Comparison of ENCODE assay signal across 8 cellular contexts in the genomic region with DNA sequence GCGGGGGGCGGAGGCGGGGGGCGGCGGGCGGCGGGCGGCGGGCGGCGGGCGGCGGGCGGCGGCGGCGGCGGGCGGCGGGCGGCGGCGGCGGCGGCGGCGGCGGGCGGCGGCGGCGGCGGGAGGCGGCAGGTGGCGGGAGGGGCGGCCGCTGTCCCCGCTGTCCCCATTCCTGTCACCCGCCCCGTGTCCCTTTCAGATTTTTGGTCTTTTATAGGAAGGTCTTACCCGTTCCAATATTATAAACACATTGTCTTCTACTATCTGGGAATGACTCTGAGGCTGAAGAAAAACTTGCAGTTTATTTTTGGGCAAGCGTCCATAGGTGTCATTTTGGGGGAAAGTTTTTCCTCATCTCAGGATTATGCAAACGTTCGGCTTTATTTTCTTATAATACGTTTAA. TPM values are rescaled to one million over a fixed set of nuclear protein-coding genes. Genes with fewer than 3 reads are reported as not detected.
DNase-seq lines count a peak whose midpoint lies in the region; ATAC-seq and TF ChIP-seq lines count a peak whose summit lies in the region.

No MANE protein-coding gene starts in this region.

- ATAC-seq in GM19438 (IDR thresholded peaks at IDR 0.05; ENCODE audit: low read depth, unreplicated experiment) (peak; percentile 8), HG02678 (IDR thresholded peaks at IDR 0.05; ENCODE audit: unreplicated experiment) (no peak), GM21737 (IDR thresholded peaks at IDR 0.05; ENCODE audit: unreplicated experiment) (no peak)

- DNase-seq in ACHN: peak; percentile 17
- DNase-seq in SHP77 treated with DMSO at 0.1 percent for 48 hours (lab: John Stamatoyannopoulos, UW): peak; percentile 11
- no peak for DNase-seq in epithelial cell of prostate (ENCODE audit: low read depth, low spot score)
- no peak for DNase-seq in osteocyte (ENCODE audit: extremely low spot score, unreplicated experiment)
- DNase-seq in HuH-7.5 (ENCODE audit: low spot score): no peak

- H3K4me1 Mint-ChIP-seq in osteocyte (ENCODE audit: unreplicated experiment): peaks cover 4% of the 10 kb centered on the region

- H3K4me3 Mint-ChIP-seq in osteocyte (ENCODE audit: unreplicated experiment): peak overlapping the region; percentile 76

- peak overlapping the region; percentile 79 for H3K27ac ChIP-seq in epithelial cell of prostate

- no peaks in the 10 kb centered on the region for H3K9me3 Mint-ChIP-seq in osteocyte (ENCODE audit: unreplicated experiment)

- no peak for TF ChIP-seq CTCF in osteocyte (IDR thresholded peaks at IDR 0.05)

- H3K27me3 Mint-ChIP-seq in osteocyte (ENCODE audit: unreplicated experiment): no peaks in the 10 kb centered on the region

- peak overlapping the region; percentile 82 for H3K27ac Mint-ChIP-seq in osteocyte (ENCODE audit: unreplicated experiment)

- in situ Hi-C loops in ACHN (cut with HindIII; ENCODE audit: low pct_ligation_motif_present, low pct_unique_long_range_greater_than_20kb, low sequenced_read_pairs): no loop called here

- peaks cover 2% of the 10 kb centered on the region for H3K36me3 Mint-ChIP-seq in osteocyte (ENCODE audit: unreplicated experiment)

RNA-seq across cellular contexts. Expression of a gene that starts 0.5 kb away (rescaled TPM):
- 4.3 and 4.7 TPM in 2 replicates for total RNA-seq in osteocyte

RNA-seq across cellular contexts. Expression of a gene that starts 25.2 kb away (rescaled TPM):
- not detected in 2 replicates for total RNA-seq in osteocyte

Comparison
In these comparisons a context has a peak if more than half of its experiments do, and no peak if none do; other contexts are left out.
1. DNase-seq: peak in ACHN (single experiment) and SHP77 treated with DMSO at 0.1 percent for 48 hours (single experiment); none in epithelial cell of prostate (single experiment), osteocyte (single experiment) and HuH-7.5 (single experiment).